Comparison of ENCODE assay signal across 20 cellular contexts in the genomic region with DNA sequence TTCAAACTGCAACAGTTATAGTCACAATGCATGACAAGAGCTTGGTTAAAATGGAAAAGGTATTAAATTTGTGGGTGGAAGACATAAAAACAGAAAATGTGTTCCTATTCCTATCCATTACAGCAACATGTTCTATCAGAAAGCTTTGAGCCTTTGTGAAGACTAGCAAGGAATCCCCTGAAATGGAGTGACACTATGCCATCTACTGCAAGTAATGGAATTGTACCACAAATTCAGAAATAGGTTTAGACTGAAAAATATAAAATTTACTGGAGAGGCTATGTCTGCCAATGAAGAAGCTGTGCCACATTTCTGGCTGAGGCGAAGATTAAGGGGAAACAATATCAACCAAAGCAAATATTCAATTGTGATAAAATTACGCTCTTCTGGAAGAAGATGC.
"Had no signal": no experiment of that assay in that cellular context is flagged by ENCODE, and none has a peak within 500 bp of the region (broad histone marks: within the 10 kb centered on the region; RNA-seq: fewer than 3 reads in every experiment).

No MANE protein-coding gene starts in this region.

- H3K27ac ChIP-seq: neutrophil, ovary, right atrium auricular region, sigmoid colon, skin epidermis, testis, tibial nerve, upper lobe of right lung, vagina had no signal

- H3K4me1 ChIP-seq: right atrium auricular region, sigmoid colon, testis, tibial nerve, upper lobe of right lung, vagina had no signal

- H3K36me3 ChIP-seq: neutrophil, ovary, right atrium auricular region, sigmoid colon, tibial nerve, upper lobe of right lung, vagina had no signal

- H3K27me3 ChIP-seq: neutrophil, ovary, right atrium auricular region, sigmoid colon, testis, tibial nerve, upper lobe of right lung, vagina had no signal

- DNase-seq: effector CD4-positive, alpha-beta T cell; endodermal cell; foreskin melanocyte; head of caudate nucleus; hippocampal formation; kidney glomerular epithelial cell; naive thymus-derived CD4-positive, alpha-beta T cell; ovary; sigmoid colon; stimulated activated CD4-positive, alpha-beta T cell treated with anti-CD3 and anti-CD28 coated beads, Interleukin-2, amount 100 ng/mL, for 24 hours; stimulated activated CD4-positive, alpha-beta T cell treated with anti-CD3 and anti-CD28 coated beads, Interleukin-4, amount 100 ng/mL, for 4 hours; stimulated activated naive B cell treated with anti-CD40 and anti-IgM and Interleukin-4, amounts not matched to agents 10 μg/mL and 1 μg/mL and 100 μg/mL, for 72 hours; stimulated activated naive CD8-positive, alpha-beta T cell treated with anti-CD3 and anti-CD28 coated beads, Interleukin-15, amount 100 ng/mL, for 72 hours; testis; upper lobe of right lung had no signal

- H3K4me3 ChIP-seq: ovary, right atrium auricular region, sigmoid colon, skin epidermis, testis, tibial nerve, upper lobe of right lung, vagina had no signal

- H3K9me3 ChIP-seq: neutrophil, ovary, right atrium auricular region, sigmoid colon, testis, tibial nerve, upper lobe of right lung, vagina had no signal
